ENCODE assay signal across 14 cellular contexts in genomic region chr7:129041142-129041928, GRCh38. TPM values are rescaled to one million over a fixed set of nuclear protein-coding genes. Genes with fewer than 3 reads are reported as not detected.
DNase-seq lines count a peak whose midpoint lies in the region; ATAC-seq and TF ChIP-seq lines count a peak whose summit lies in the region.
"Had no signal": no experiment of that assay in that cellular context is flagged by ENCODE, and none has a peak within 500 bp of the region (broad histone marks: within the 10 kb centered on the region; RNA-seq: fewer than 3 reads in every experiment).

No MANE protein-coding gene starts in this region.

- H3K27me3 ChIP-seq in HUES48 (ENCODE audit: control insufficient read depth, insufficient read depth, low read length) (no peaks in the 10 kb centered on the region), brain microvascular endothelial cell (replicated peaks) (no peaks in the 10 kb centered on the region)
- H3K27me3 ChIP-seq: hepatocyte had no signal

- peaks cover 26% of the 10 kb centered on the region for H3K36me3 Mint-ChIP-seq in activated naive CD4-positive, alpha-beta T cell treated with anti-CD3 and anti-CD28 coated beads, Interleukin-2, amount 50 U/mL, for 24 hours
- peaks cover 40% of the 10 kb centered on the region for H3K36me3 Mint-ChIP-seq in activated naive CD4-positive, alpha-beta T cell treated with anti-CD3 and anti-CD28 coated beads, Interleukin-2, amount 10 ng/mL, durations not matched to agents 7 days and 5 days
- peaks cover 48% of the 10 kb centered on the region for H3K36me3 Mint-ChIP-seq in stimulated activated memory B cell treated with anti-CD40 and anti-IgM and Interleukin-4, amounts not matched to agents 10 μg/mL and 1 μg/mL and 100 μg/mL, for 72 hours

- in situ Hi-C loops in brain microvascular endothelial cell (cut with HindIII; ENCODE audit: low pct_ligation_motif_present, low sequenced_read_pairs), result no loop called here

- CTCF ChIA-PET in activated naive CD4-positive, alpha-beta T cell treated with anti-CD3 and anti-CD28 coated beads, Interleukin-2, amount 10 ng/mL, durations not matched to agents 7 days and 5 days (lab: Charles Lee), result interaction anchor here (1.0 kb wide), 1 partner anchor 51 kb away, joined by 3 read pairs; no protein-coding TSS in a partner anchor

- no peak overlapping the region for H3K4me3 ChIP-seq in HUES48 (ENCODE audit: low read depth, low read length)
- no peak overlapping the region for H3K4me3 ChIP-seq in brain microvascular endothelial cell (ENCODE audit: low read depth, low read length)
- H3K4me3 ChIP-seq: hepatocyte, lower lobe of right lung had no signal

- no peak for DNase-seq in activated naive CD4-positive, alpha-beta T cell treated with anti-CD3 and anti-CD28 coated beads, Interleukin-2, amount 10 ng/mL, durations not matched to agents 7 days and 5 days
- DNase-seq in brain microvascular endothelial cell (peak; percentile 2), left cardiac atrium (no peak), RKO (ENCODE audit: low spot score) (no peak), NCI-H226 (no peak)
- DNase-seq: activated CD4-positive, alpha-beta T cell treated with anti-CD3 and anti-CD28 coated beads for 4 hours; lower lobe of right lung; NCI-H1105 treated with DMSO at 0.1 percent for 48 hours; SHP77 treated with DMSO at 0.1 percent for 48 hours had no signal

- H3K27ac Mint-ChIP-seq in activated naive CD4-positive, alpha-beta T cell treated with anti-CD3 and anti-CD28 coated beads, Interleukin-2, amount 50 U/mL, for 24 hours, result peak overlapping the region; percentile 61
- no peak overlapping the region for H3K27ac Mint-ChIP-seq in activated naive CD4-positive, alpha-beta T cell treated with anti-CD3 and anti-CD28 coated beads, Interleukin-2, amount 10 ng/mL, durations not matched to agents 7 days and 5 days
- peak overlapping the region; percentile 54 for H3K27ac Mint-ChIP-seq in stimulated activated memory B cell treated with anti-CD40 and anti-IgM and Interleukin-4, amounts not matched to agents 10 μg/mL and 1 μg/mL and 100 μg/mL, for 72 hours

- H3K4me3 Mint-ChIP-seq in activated naive CD4-positive, alpha-beta T cell treated with anti-CD3 and anti-CD28 coated beads, Interleukin-2, amount 50 U/mL, for 24 hours, result peak overlapping the region; percentile 1
- no peak overlapping the region for H3K4me3 Mint-ChIP-seq in activated naive CD4-positive, alpha-beta T cell treated with anti-CD3 and anti-CD28 coated beads, Interleukin-2, amount 10 ng/mL, durations not matched to agents 7 days and 5 days
- H3K4me3 Mint-ChIP-seq in stimulated activated memory B cell treated with anti-CD40 and anti-IgM and Interleukin-4, amounts not matched to agents 10 μg/mL and 1 μg/mL and 100 μg/mL, for 72 hours, result no peak overlapping the region

- ATAC-seq in stimulated activated memory B cell treated with anti-CD40 and anti-IgM and Interleukin-4, amounts not matched to agents 10 μg/mL and 1 μg/mL and 100 μg/mL, for 72 hours, result no peak
- ATAC-seq in left cardiac atrium, result no peak
- ATAC-seq: lower lobe of right lung had no signal

- TF ChIP-seq CTCF in brain microvascular endothelial cell (IDR thresholded peaks at IDR 0.05; ENCODE audit: low read depth, low read length, missing control alignments), result no peak

- H3K27ac ChIP-seq in HUES48 (ENCODE audit: low read depth, low read length) (peak overlapping the region; percentile 83), brain microvascular endothelial cell (no peak overlapping the region)
- H3K27ac ChIP-seq: hepatocyte, lower lobe of right lung, parathyroid adenoma had no signal

- peaks cover 28% of the 10 kb centered on the region for H3K4me1 ChIP-seq in HUES48 (ENCODE audit: control insufficient read depth, insufficient read depth, low read length)

- H3K9ac ChIP-seq in HUES48 (ENCODE audit: low read depth, low read length), result no peak overlapping the region
- H3K9ac ChIP-seq: parathyroid adenoma had no signal

- H3K4me1 Mint-ChIP-seq in activated naive CD4-positive, alpha-beta T cell treated with anti-CD3 and anti-CD28 coated beads, Interleukin-2, amount 50 U/mL, for 24 hours, result peaks cover 77% of the 10 kb centered on the region
- peaks cover 29% of the 10 kb centered on the region for H3K4me1 Mint-ChIP-seq in activated naive CD4-positive, alpha-beta T cell treated with anti-CD3 and anti-CD28 coated beads, Interleukin-2, amount 10 ng/mL, durations not matched to agents 7 days and 5 days
- H3K4me1 Mint-ChIP-seq in stimulated activated memory B cell treated with anti-CD40 and anti-IgM and Interleukin-4, amounts not matched to agents 10 μg/mL and 1 μg/mL and 100 μg/mL, for 72 hours, result peaks cover 83% of the 10 kb centered on the region

- H3K36me3 ChIP-seq in HUES48 (ENCODE audit: control insufficient read depth, insufficient read depth, low read length) (peaks cover 18% of the 10 kb centered on the region), brain microvascular endothelial cell (replicated peaks) (peaks cover 9% of the 10 kb centered on the region)

- intact Hi-C loops in left cardiac atrium (cut with DNase I), result no loop called here

- no peaks in the 10 kb centered on the region for H3K9me3 ChIP-seq in HUES48 (ENCODE audit: control insufficient read depth, insufficient read depth, low read length)
- H3K9me3 ChIP-seq: lower lobe of right lung had no signal

- no peaks in the 10 kb centered on the region for H3K27me3 Mint-ChIP-seq in activated naive CD4-positive, alpha-beta T cell treated with anti-CD3 and anti-CD28 coated beads, Interleukin-2, amount 50 U/mL, for 24 hours
- no peaks in the 10 kb centered on the region for H3K27me3 Mint-ChIP-seq in activated naive CD4-positive, alpha-beta T cell treated with anti-CD3 and anti-CD28 coated beads, Interleukin-2, amount 10 ng/mL, durations not matched to agents 7 days and 5 days
- H3K27me3 Mint-ChIP-seq in stimulated activated memory B cell treated with anti-CD40 and anti-IgM and Interleukin-4, amounts not matched to agents 10 μg/mL and 1 μg/mL and 100 μg/mL, for 72 hours, result no peaks in the 10 kb centered on the region

- H3K9me3 Mint-ChIP-seq in activated naive CD4-positive, alpha-beta T cell treated with anti-CD3 and anti-CD28 coated beads, Interleukin-2, amount 50 U/mL, for 24 hours, result no peaks in the 10 kb centered on the region
- H3K9me3 Mint-ChIP-seq in activated naive CD4-positive, alpha-beta T cell treated with anti-CD3 and anti-CD28 coated beads, Interleukin-2, amount 10 ng/mL, durations not matched to agents 7 days and 5 days, result no peaks in the 10 kb centered on the region
- H3K9me3 Mint-ChIP-seq in stimulated activated memory B cell treated with anti-CD40 and anti-IgM and Interleukin-4, amounts not matched to agents 10 μg/mL and 1 μg/mL and 100 μg/mL, for 72 hours, result peaks cover 2% of the 10 kb centered on the region

RNA-seq across cellular contexts. Expression of gene TNPO3, which starts 13.6 kb away (rescaled TPM):
- 10 to 100 TPM; 23.9 to 28.0 TPM for total RNA-seq in left cardiac atrium
